In genomic region chr1:200107004-200107470, GRCh38 we compare ENCODE assay signal across 20 cellular contexts.
DNase-seq lines count a peak whose midpoint lies in the region; ATAC-seq, FAIRE-seq and TF ChIP-seq lines count a peak whose summit lies in the region.
"Had no signal": no experiment of that assay in that cellular context is flagged by ENCODE, and none has a peak within 500 bp of the region (broad histone marks: within the 10 kb centered on the region; RNA-seq: fewer than 3 reads in every experiment).

No MANE protein-coding gene starts in this region.

- no peak overlapping the region for H3K4me3 ChIP-seq in GM12878
- no peak overlapping the region for H3K4me3 ChIP-seq in pancreas
- H3K4me3 ChIP-seq: gastroesophageal sphincter, smooth muscle cell had no signal

- TF ChIP-seq EP300 in GM12878 (IDR thresholded peaks at IDR 0.05; ENCODE audit: borderline replicate concordance in 1 of 2, control insufficient read depth in 1 of 2, low read depth in 2 of 2, low read length in 2 of 2) = no peak

- TF ChIP-seq RAD21 in GM12878 (IDR thresholded peaks at IDR 0.05; ENCODE audit: insufficient read depth, low read depth, low read length) = no peak

- no peaks in the 10 kb centered on the region for H3K27me3 Mint-ChIP-seq in H9 (ENCODE audit: low read depth)

- H3K4me1 Mint-ChIP-seq in H9 = peaks cover 6 to 13% of the 10 kb centered on the region in 2 experiments
- H3K4me1 Mint-ChIP-seq: activated naive CD4-positive, alpha-beta T cell treated with anti-CD3 and anti-CD28 coated beads, Interleukin-2, amount 10 ng/mL, durations not matched to agents 7 days and 5 days had no signal

- H3K4me3 Mint-ChIP-seq in H9 = no peak overlapping the region
- H3K4me3 Mint-ChIP-seq: activated naive CD4-positive, alpha-beta T cell treated with anti-CD3 and anti-CD28 coated beads, Interleukin-2, amount 10 ng/mL, durations not matched to agents 7 days and 5 days; B cell; T-helper 17 cell had no signal

- CTCF ChIA-PET in GM12878 (lab: Yijun Ruan, JAX) = interaction anchor here (0.6 to 1.1 kb wide), 2 partner anchors 18 to 170 kb away, joined by 3 to 5 read pairs; no protein-coding TSS in a partner anchor

- in situ Hi-C loops in GM12878 (cut with MboI) = no loop called here

- no peak overlapping the region for H4K8ac ChIP-seq in H9 (replicated peaks; ENCODE audit: insufficient read length, low read depth, low read length)

- TF ChIP-seq CTCF in H9 (conservative IDR thresholded peaks at IDR 0.05) = no peak
- TF ChIP-seq CTCF in GM12878 (IDR thresholded peaks at IDR 0.05 in 2 of 3, conservative IDR thresholded peaks at IDR 0.05 in 1 of 3; ENCODE audit: control insufficient read depth in 2 of 3, extremely low read depth in 1 of 3, insufficient read depth in 1 of 3, low read depth in 3 of 3, low read length in 3 of 3) = no peak
- TF ChIP-seq CTCF in pancreas (IDR thresholded peaks at IDR 0.05) = no peak

- H3K36me3 ChIP-seq in GM12878 (ENCODE audit: control insufficient read depth in 2 of 2, insufficient read depth in 2 of 2, low read length in 1 of 2) (no peaks in the 10 kb centered on the region), pancreas (peaks cover 0 to 35% (median 3%) of the 10 kb centered on the region in 3 donors)
- H3K36me3 ChIP-seq: gastroesophageal sphincter had no signal

- no peak overlapping the region for H3T11ph ChIP-seq in H9 (ENCODE audit: low read length)

- DNase-seq in H9 = no peak
- DNase-seq in NCI-H2227 treated with DMSO at 0.1 percent for 48 hours (lab: John Stamatoyannopoulos, UW) = peak; percentile 17
- no peak for DNase-seq in GM12878 (ENCODE audit: low read depth, low spot score)
- DNase-seq in pancreas = no peak
- no peak for DNase-seq in DMS79 (lab: John Stamatoyannopoulos, UW)
- DNase-seq in DMS79 treated with DMSO at 0.1 percent for 48 hours (lab: John Stamatoyannopoulos, UW) = no peak
- DNase-seq in NCI-H524 treated with DMSO at 0.1 percent for 48 hours (lab: John Stamatoyannopoulos, UW) = no peak
- no peak for DNase-seq in SIG-M5 treated with dmso at 0.1 percent for 504 hours (lab: John Stamatoyannopoulos, UW; ENCODE audit: unreplicated experiment)
- DNase-seq: activated CD4-positive, CD25-positive, alpha-beta regulatory T cell treated with anti-CD3 and anti-CD28 coated beads, Interleukin-2, amount 50 U/mL, for 72 hours; activated CD8-positive, alpha-beta memory T cell treated with anti-CD3 and anti-CD28 coated beads, Interleukin-2, amount 50 U/mL, for 4 hours; activated naive CD4-positive, alpha-beta T cell treated with anti-CD3 and anti-CD28 coated beads, Interleukin-2, amount 10 ng/mL, durations not matched to agents 7 days and 5 days; NCI-H1092; nucleus accumbens; stimulated activated naive CD8-positive, alpha-beta T cell treated with anti-CD3 and anti-CD28 coated beads, Interleukin-15, Interleukin-2, amounts not matched to agents 100 U/mL and 50 U/mL, for 24 hours; T-helper 17 cell had no signal

- H4K5ac ChIP-seq in H9 (ENCODE audit: insufficient read length, low read depth, low read length) = no peak overlapping the region

- ATAC-seq in GM12878 (peak; percentile 58), pancreas (peak in 3 of 4 donors; percentile 11 to 17 (median 15))
- ATAC-seq: gastroesophageal sphincter; stimulated activated naive CD8-positive, alpha-beta T cell treated with anti-CD3 and anti-CD28 coated beads, Interleukin-15, Interleukin-2, amounts not matched to agents 100 U/mL and 50 U/mL, for 24 hours; T-helper 17 cell had no signal

- H3K27ac Mint-ChIP-seq in H9 = peak overlapping the region in 2 of 3 experiments; percentile 28 to 47; a peak in 2 of 7 replicates
- H3K27ac Mint-ChIP-seq: activated naive CD4-positive, alpha-beta T cell treated with anti-CD3 and anti-CD28 coated beads, Interleukin-2, amount 10 ng/mL, durations not matched to agents 7 days and 5 days; B cell; T-helper 17 cell had no signal

- no peak overlapping the region for H3K4ac ChIP-seq in H9 (ENCODE audit: low read depth, low read length)

- FAIRE-seq in GM12878 (lab: Jason Lieb, UNC) (no peak), pancreas (lab: Jason Lieb, UNC) (no peak)
- FAIRE-seq: bronchial epithelial cell, urothelium cell line had no signal

- POLR2A ChIA-PET in GM12878 (lab: Charles Lee) = no interaction called here

- H2BK120ac ChIP-seq in H9 (ENCODE audit: low read depth, low read length, poor library complexity, severe bottlenecking) = no peak overlapping the region

- no peak overlapping the region for H2BK20ac ChIP-seq in H9 (ENCODE audit: low read depth, low read length, poor library complexity, severe bottlenecking)

- H3K27me3 ChIP-seq in H9 (ENCODE audit: insufficient read depth, low read length) (no peaks in the 10 kb centered on the region), GM12878 (replicated peaks in 1 of 2; ENCODE audit: control insufficient read depth in 2 of 2, insufficient read depth in 2 of 2, low read length in 1 of 2) (no peaks in the 10 kb centered on the region), pancreas (no peaks in the 10 kb centered on the region)
- H3K27me3 ChIP-seq: gastroesophageal sphincter had no signal

- no peaks in the 10 kb centered on the region for H3K4me1 ChIP-seq in H9 (ENCODE audit: insufficient read depth, low read length)
- no peaks in the 10 kb centered on the region for H3K4me1 ChIP-seq in GM12878 (ENCODE audit: control insufficient read depth, insufficient read depth, low read length)
- peaks cover 14 to 39% (median 27%) of the 10 kb centered on the region in 3 donors for H3K4me1 ChIP-seq in pancreas
- H3K4me1 ChIP-seq: gastroesophageal sphincter had no signal

- no peak overlapping the region for H3K23ac ChIP-seq in H9 (ENCODE audit: insufficient read length, low read depth, low read length)

- no peak overlapping the region for H2BK5ac ChIP-seq in H9 (ENCODE audit: insufficient read length, low read length)

- H3K56ac ChIP-seq in H9 (ENCODE audit: insufficient read length, low read depth, low read length) = no peak overlapping the region

- H3K9me3 Mint-ChIP-seq in H9 = no peaks in the 10 kb centered on the region
- H3K9me3 Mint-ChIP-seq: activated naive CD4-positive, alpha-beta T cell treated with anti-CD3 and anti-CD28 coated beads, Interleukin-2, amount 10 ng/mL, durations not matched to agents 7 days and 5 days had no signal

- H3K79me2 ChIP-seq in H9 (ENCODE audit: insufficient read depth, low read length) (no peaks in the 10 kb centered on the region), GM12878 (ENCODE audit: control insufficient read depth, insufficient read depth, low read length) (no peaks in the 10 kb centered on the region)

- no peak overlapping the region for H3K9ac ChIP-seq in H9 (ENCODE audit: extremely low read depth, insufficient read length, low read length)
- no peak overlapping the region for H3K9ac ChIP-seq in GM12878 (ENCODE audit: control insufficient read depth, insufficient read depth, low read length)

- no peak overlapping the region for H2AFZ ChIP-seq in H9 (ENCODE audit: low read length)
- no peak overlapping the region for H2AFZ ChIP-seq in GM12878 (ENCODE audit: control insufficient read depth, low read depth, low read length)

- RAD21 ChIA-PET in GM12878 (lab: Charles Lee; ENCODE audit: unreplicated experiment) = no interaction called here

- H4K20me1 ChIP-seq in H9 (ENCODE audit: control insufficient read depth, insufficient read depth, insufficient read length) (no peaks in the 10 kb centered on the region), GM12878 (ENCODE audit: control insufficient read depth, insufficient read depth) (no peaks in the 10 kb centered on the region)

- intact Hi-C loops in GM12878 (cut with micrococcal nuclease; ENCODE audit: unreplicated experiment) = no loop called here
- intact Hi-C loops in pancreas (cut with DNase I) = no loop called here

- no peak overlapping the region for H3K14ac ChIP-seq in H9 (ENCODE audit: insufficient read depth, low read length)

- H3K27ac ChIP-seq in H9 (ENCODE audit: insufficient read length, low read depth, low read length) = no peak overlapping the region
- H3K27ac ChIP-seq in GM12878 (ENCODE audit: control insufficient read depth, insufficient read depth) = no peak overlapping the region
- no peak overlapping the region for H3K27ac ChIP-seq in pancreas
- H3K27ac ChIP-seq: gastroesophageal sphincter had no signal

- H4K91ac ChIP-seq in H9 (ENCODE audit: insufficient read length, low read depth, low read length) = no peak overlapping the region

- H3K79me1 ChIP-seq in H9 (ENCODE audit: insufficient read depth, low read depth, low read length, poor library complexity, severe bottlenecking) = no peaks in the 10 kb centered on the region

- no TSS peak for BruUV-seq in GM12878 (replicated peaks; lab: Mats Ljungman, UMichigan)

- TF ChIP-seq POLR2A in GM12878 (IDR thresholded peaks at IDR 0.05; ENCODE audit: low read depth, low read length) = no peak

- H3K36me3 Mint-ChIP-seq in H9 (ENCODE audit: insufficient read depth in 1 of 3, low read depth in 3 of 3) = no peaks in the 10 kb centered on the region
- H3K36me3 Mint-ChIP-seq: activated naive CD4-positive, alpha-beta T cell treated with anti-CD3 and anti-CD28 coated beads, Interleukin-2, amount 10 ng/mL, durations not matched to agents 7 days and 5 days had no signal

- H3K4me2 ChIP-seq in H9 (ENCODE audit: insufficient read depth, insufficient read length, low read length) (no peak overlapping the region), GM12878 (ENCODE audit: control insufficient read depth, insufficient read depth) (no peak overlapping the region)
- H3K4me2 ChIP-seq: smooth muscle cell had no signal

- SMC1A ChIA-PET in GM12878 (lab: Charles Lee; ENCODE audit: uncharacterized antibody, unreplicated experiment) = interaction anchor here (0.7 to 2.1 kb wide), 5 partner anchors 12 to 102 kb away, joined by 3 to 5 read pairs (median 3); no protein-coding TSS in a partner anchor

- H3K9me3 ChIP-seq in H9 (ENCODE audit: control insufficient read depth, low read depth, low read length) (no peaks in the 10 kb centered on the region), GM12878 (replicated peaks; ENCODE audit: control insufficient read depth, insufficient read depth, low read length) (no peaks in the 10 kb centered on the region), pancreas (no peaks in the 10 kb centered on the region)
- H3K9me3 ChIP-seq: gastroesophageal sphincter had no signal

- H2BK12ac ChIP-seq in H9 (ENCODE audit: insufficient read length, low read depth, low read length) = no peak overlapping the region

- no peak overlapping the region for H3K18ac ChIP-seq in H9 (ENCODE audit: insufficient read length, low read depth, low read length)

- H2BK15ac ChIP-seq in H9 (ENCODE audit: low read depth, low read length) = no peak overlapping the region

- WGBS in H9 (ENCODE audit: extremely low coverage, insufficient read length, low lambda C conversion rate) = no CpG with 5 or more reads among the region's 8 CpGs
- WGBS in GM12878 (ENCODE audit: insufficient coverage, insufficient replicate concordance, low lambda C conversion rate, missing lambda C conversion rate) = 72% methylated on average over 8 of the region's 8 CpGs
- WGBS in pancreas, 2 donors = 42 to 46% methylated on average over 8 of the region's 8 CpGs

- H3K23me2 ChIP-seq in H9 (ENCODE audit: insufficient read length, low read depth, low read length, poor library complexity, severe bottlenecking) = no peaks in the 10 kb centered on the region

- H2AK5ac ChIP-seq in H9 (ENCODE audit: insufficient read length, low read length) = no peak overlapping the region

TF ChIP-seq in GM12878, 131 proteins besides CTCF, POLR2A, EP300 and RAD21 (continues in another document):
- peak; percentile 34; the same call in 1 of the 2 replicates for TF ChIP-seq SPI1 (IDR thresholded peaks at IDR 0.05; ENCODE audit: borderline replicate concordance, insufficient read depth, low read depth, low read length)
